In the genomic region with DNA sequence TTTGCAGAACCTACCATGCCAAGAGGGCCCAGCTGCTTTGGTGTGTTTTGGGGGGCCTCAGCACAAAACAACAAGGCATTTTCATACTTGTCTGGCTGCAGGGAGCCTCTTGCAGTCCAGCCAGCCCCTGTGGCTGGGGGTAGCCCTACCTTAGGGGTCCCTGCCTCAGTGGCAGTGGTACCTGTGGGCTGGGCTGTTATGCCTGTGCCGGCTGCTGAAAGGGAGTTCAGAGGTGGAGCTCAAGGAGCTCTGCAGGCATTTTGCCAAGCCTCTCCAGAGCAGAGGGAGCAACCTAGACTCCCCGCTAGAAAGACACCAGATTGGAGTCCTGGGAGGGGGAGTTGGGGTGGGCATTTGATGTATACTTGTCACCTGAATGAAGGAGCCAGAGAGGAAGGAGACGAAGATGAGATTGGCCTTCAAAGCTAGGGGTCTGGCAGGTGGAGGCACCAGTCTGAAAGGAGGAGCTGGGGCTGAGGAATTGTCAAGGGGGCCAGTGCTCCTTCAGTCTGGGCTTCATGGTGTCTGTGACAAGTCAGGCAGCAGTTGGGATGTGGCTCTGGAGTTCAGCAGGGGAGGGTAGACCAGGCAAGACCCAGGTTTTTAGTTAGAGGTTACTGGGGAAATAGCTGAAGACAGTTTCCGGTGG, we compare ENCODE assay signal across 11 cellular contexts. TPM values are rescaled to one million over a fixed set of nuclear protein-coding genes. Genes with fewer than 3 reads are reported as not detected.
DNase-seq lines count a peak whose midpoint lies in the region; ATAC-seq, FAIRE-seq and TF ChIP-seq lines count a peak whose summit lies in the region.
"Had no signal": no experiment of that assay in that cellular context is flagged by ENCODE, and none has a peak within 500 bp of the region (broad histone marks: within the 10 kb centered on the region; RNA-seq: fewer than 3 reads in every experiment).

No MANE protein-coding gene starts in this region.

- no peaks in the 10 kb centered on the region for H3K9me3 ChIP-seq in GM12878 (replicated peaks; ENCODE audit: control insufficient read depth, insufficient read depth, low read length)
- H3K9me3 ChIP-seq in right lobe of liver = no peaks in the 10 kb centered on the region
- no peaks in the 10 kb centered on the region for H3K9me3 ChIP-seq in upper lobe of right lung

- CTCF ChIA-PET in GM12878 (lab: Yijun Ruan, JAX) = interaction anchor here (0.9 to 6.0 kb wide), 17 partner anchors 9 to 695 kb away, joined by 3 to 46 read pairs (median 4); partner anchors contain the start of genes GDF9 and UQCRQ

- H3K27me3 ChIP-seq in GM12878 (replicated peaks in 1 of 2; ENCODE audit: control insufficient read depth in 2 of 2, insufficient read depth in 2 of 2, low read length in 1 of 2) (peaks cover 0 to 2% of the 10 kb centered on the region in 2 experiments; a peak in 2 of 4 replicates), right lobe of liver (no peaks in the 10 kb centered on the region), upper lobe of right lung (no peaks in the 10 kb centered on the region)

- no peak for TF ChIP-seq EP300 in GM12878 (IDR thresholded peaks at IDR 0.05; ENCODE audit: borderline replicate concordance in 1 of 2, control insufficient read depth in 1 of 2, low read depth in 2 of 2, low read length in 2 of 2)

- no peak overlapping the region for H3K27ac ChIP-seq in GM12878 (ENCODE audit: control insufficient read depth, insufficient read depth)
- H3K27ac ChIP-seq in right lobe of liver = peak overlapping the region; percentile 94 to 96 (median 95)
- no peak overlapping the region for H3K27ac ChIP-seq in upper lobe of right lung
- H3K27ac ChIP-seq: cardiac muscle cell had no signal

- H3K4me2 ChIP-seq in GM12878 (ENCODE audit: control insufficient read depth, insufficient read depth) = peak overlapping the region; percentile 79

- in situ Hi-C loops in GM12878 (cut with MboI) = loop anchor here (10.0 kb wide), 1 partner anchor 304 kb away; no protein-coding TSS in a partner anchor

- TF ChIP-seq POLR2A in GM12878 (IDR thresholded peaks at IDR 0.05; ENCODE audit: low read depth, low read length) (no peak), right lobe of liver (IDR thresholded peaks at IDR 0.05) (no peak)

- H3K4me1 ChIP-seq in GM12878 (ENCODE audit: control insufficient read depth, insufficient read depth, low read length) = no peaks in the 10 kb centered on the region; the same call in 1 of the 2 replicates
- H3K4me1 ChIP-seq in right lobe of liver = peaks cover 0 to 41% (median 10%) of the 10 kb centered on the region in 4 donors
- H3K4me1 ChIP-seq in upper lobe of right lung = peaks cover 29% of the 10 kb centered on the region

- ATAC-seq in GM12878 = no peak
- no peak for ATAC-seq in right lobe of liver
- no peak for ATAC-seq in upper lobe of right lung
- ATAC-seq in HG02763 (IDR thresholded peaks at IDR 0.05; ENCODE audit: unreplicated experiment) = no peak

- SMC1A ChIA-PET in GM12878 (lab: Charles Lee; ENCODE audit: uncharacterized antibody, unreplicated experiment) = interaction anchor here (0.8 to 3.2 kb wide), 14 partner anchors 9 to 303 kb away, joined by 3 to 16 read pairs (median 4); partner anchors contain the start of genes AFF4, GDF9 and UQCRQ

- TF ChIP-seq CTCF in GM12878 (IDR thresholded peaks at IDR 0.05 in 2 of 3, conservative IDR thresholded peaks at IDR 0.05 in 1 of 3; ENCODE audit: control insufficient read depth in 2 of 3, extremely low read depth in 1 of 3, insufficient read depth in 1 of 3, low read depth in 3 of 3, low read length in 3 of 3) (no peak), right lobe of liver (IDR thresholded peaks at IDR 0.05) (no peak), upper lobe of right lung (IDR thresholded peaks at IDR 0.05) (no peak)

- POLR2A ChIA-PET in GM12878 (lab: Charles Lee) = interaction anchor here (1.5 to 1.9 kb wide), 2 partner anchors 10 to 78 kb away, joined by 7 to 8 read pairs; no protein-coding TSS in a partner anchor

- intact Hi-C loops in GM12878 (cut with micrococcal nuclease; ENCODE audit: unreplicated experiment) (no loop called here), right lobe of liver (cut with DNase I) (loop anchor here (5.0 to 10.0 kb wide), 2 partner anchors 38 to 56 kb away; partner anchors contain the start of genes GDF9 (in 1 of the 2) and UQCRQ (in 1 of the 2)), upper lobe of right lung (cut with DNase I) (no loop called here)

- RAD21 ChIA-PET in GM12878 (lab: Charles Lee; ENCODE audit: unreplicated experiment) = interaction anchor here (1.2 to 2.4 kb wide), 6 partner anchors 9 to 442 kb away, joined by 3 to 13 read pairs (median 4); no protein-coding TSS in a partner anchor

- 60% methylated on average over 4 of the region's 4 CpGs for WGBS in GM12878 (ENCODE audit: insufficient coverage, insufficient replicate concordance, low lambda C conversion rate, missing lambda C conversion rate)
- WGBS in right lobe of liver (ENCODE audit: insufficient coverage, low coverage, low lambda C conversion rate, missing lambda C conversion rate) = 34% methylated on average over 4 of the region's 4 CpGs

- H3K27me3 Mint-ChIP-seq in activated naive CD4-positive, alpha-beta T cell treated with anti-CD3 and anti-CD28 coated beads, Interleukin-2, amount 50 U/mL, for 24 hours = peaks cover 35% of the 10 kb centered on the region

- H3K36me3 ChIP-seq in GM12878 (ENCODE audit: control insufficient read depth in 2 of 2, insufficient read depth in 2 of 2, low read length in 1 of 2) = no peaks in the 10 kb centered on the region
- H3K36me3 ChIP-seq in right lobe of liver = peaks cover 0 to 24% (median 9%) of the 10 kb centered on the region in 4 donors
- no peaks in the 10 kb centered on the region for H3K36me3 ChIP-seq in upper lobe of right lung
- H3K36me3 ChIP-seq: cardiac muscle cell had no signal

- DNase-seq in activated naive CD4-positive, alpha-beta T cell treated with anti-CD3 and anti-CD28 coated beads, Interleukin-2, amount 50 U/mL, for 16 hours = no peak
- no peak for DNase-seq in GM12878 (ENCODE audit: low read depth, low spot score)
- no peak for DNase-seq in right lobe of liver
- DNase-seq in upper lobe of right lung = no peak
- no peak for DNase-seq in NOMO-1 treated with DMSO at 0.1 percent for 48 hours (lab: John Stamatoyannopoulos, UW; ENCODE audit: unreplicated experiment)
- no peak for DNase-seq in OCI-M2 (lab: John Stamatoyannopoulos, UW; ENCODE audit: unreplicated experiment)
- DNase-seq: DMS53, T-helper 9 cell had no signal

- no peaks in the 10 kb centered on the region for H3K36me3 Mint-ChIP-seq in activated naive CD4-positive, alpha-beta T cell treated with anti-CD3 and anti-CD28 coated beads, Interleukin-2, amount 50 U/mL, for 24 hours

- FAIRE-seq in GM12878 (lab: Jason Lieb, UNC) = no peak

- H3K4me1 Mint-ChIP-seq in activated naive CD4-positive, alpha-beta T cell treated with anti-CD3 and anti-CD28 coated beads, Interleukin-2, amount 50 U/mL, for 24 hours = peaks cover 11% of the 10 kb centered on the region

- no peaks in the 10 kb centered on the region for H3K79me2 ChIP-seq in GM12878 (ENCODE audit: control insufficient read depth, insufficient read depth, low read length)

- H3K9ac ChIP-seq in GM12878 (ENCODE audit: control insufficient read depth, insufficient read depth, low read length) = no peak overlapping the region

- no peaks in the 10 kb centered on the region for H4K20me1 ChIP-seq in GM12878 (ENCODE audit: control insufficient read depth, insufficient read depth)

- no peak for TF ChIP-seq RAD21 in GM12878 (IDR thresholded peaks at IDR 0.05; ENCODE audit: insufficient read depth, low read depth, low read length)

- H3K27ac Mint-ChIP-seq in activated naive CD4-positive, alpha-beta T cell treated with anti-CD3 and anti-CD28 coated beads, Interleukin-2, amount 50 U/mL, for 24 hours = no peak overlapping the region

- no peak overlapping the region for H3K4me3 ChIP-seq in GM12878
- H3K4me3 ChIP-seq in right lobe of liver = peak overlapping the region; percentile 66 to 92 (median 74)
- H3K4me3 ChIP-seq in upper lobe of right lung = peak overlapping the region; percentile 73

- H2AFZ ChIP-seq in GM12878 (ENCODE audit: control insufficient read depth, low read depth, low read length) = no peak overlapping the region

- BruUV-seq in GM12878 (replicated peaks; lab: Mats Ljungman, UMichigan) = TSS peak; percentile 61

- H3K9me3 Mint-ChIP-seq in activated naive CD4-positive, alpha-beta T cell treated with anti-CD3 and anti-CD28 coated beads, Interleukin-2, amount 50 U/mL, for 24 hours = no peaks in the 10 kb centered on the region

- peak overlapping the region; percentile 93 for H3K4me3 Mint-ChIP-seq in activated naive CD4-positive, alpha-beta T cell treated with anti-CD3 and anti-CD28 coated beads, Interleukin-2, amount 50 U/mL, for 24 hours

RNA-seq across cellular contexts. Expression of gene SHROOM1, which starts 1.5 kb away (rescaled TPM):
- 6.1 and 11.9 TPM in 2 replicates for total RNA-seq in GM12878 (2013; cell fraction: nucleolus; rRNA removed)
- total RNA-seq in GM12878 (2014; rRNA removed) (2.2 and 3.2 TPM in 2 replicates), GM12878 (2014; rRNA removed; fragmentation: Illumina TruSeq; extraction: Trizol) (0.94 and 1.3 TPM in 2 replicates), GM12878 (2021) (3.2 TPM in 2 replicates), right lobe of liver (10 to 100 TPM; 29.5 to 96.1 (median 77.4) TPM), upper lobe of right lung (24.2 TPM)
- 0.83 TPM for polyA plus RNA-seq in GM12878 (2011; ENCODE audit: low read depth)
- polyA plus RNA-seq in GM12878 (2011; rRNA removed) (3.2 and 3.5 TPM in 2 replicates), GM12878 (2014; fragmentation: Illumina TruSeq; extraction: Trizol) (0.52 and 1.7 TPM in 2 replicates), GM12878 (2014; fragmentation: Nextera tagmentation; extraction: Ambion mirVana) (under 1 TPM; 0.05 to 0.31 TPM), GM12878 (2014; rRNA removed) (2.8 and 3.9 TPM in 2 replicates), GM12878 (2016; fragmentation: Nextera tagmentation; extraction: Ambion mirVana) (under 1 TPM; 0.82 to 0.83 TPM)
- 2.5 and 3.9 TPM in 2 replicates for polyA plus RNA-seq in GM12878 (2011; cell fraction: cytosol; rRNA removed)
- polyA plus RNA-seq in GM12878 (2011; cell fraction: nucleus; rRNA removed) = 12.5 and 15.7 TPM in 2 replicates
- polyA plus RNA-seq in GM12878 (2012) = 3.0 and 3.9 TPM in 2 replicates
- 2.8 and 7.9 TPM in 2 replicates for polyA minus RNA-seq in GM12878 (2011; rRNA and poly(A)+ RNA removed)
- 0.80 and 2.1 TPM in 2 replicates for polyA minus RNA-seq in GM12878 (2011; cell fraction: cytosol; rRNA and poly(A)+ RNA removed)
- 4.2 and 5.3 TPM in 2 replicates for polyA minus RNA-seq in GM12878 (2011; cell fraction: nucleus; rRNA and poly(A)+ RNA removed)

RNA-seq across cellular contexts. Expression of gene SOWAHA, which starts 15.9 kb away (rescaled TPM):
- total RNA-seq in GM12878 (2013; cell fraction: nucleolus; rRNA removed) = 0.22 and 0.35 TPM in 2 replicates
- 0.05 TPM in 1 of 2 replicates, not detected in the other for total RNA-seq in GM12878 (2014; rRNA removed)
- total RNA-seq in GM12878 (2014; rRNA removed; fragmentation: Illumina TruSeq; extraction: Trizol) = 0.04 TPM in 1 of 2 replicates, not detected in the other
- 0.10 TPM in 1 of 2 replicates, not detected in the other for total RNA-seq in GM12878 (2021)
- not detected for polyA plus RNA-seq in GM12878 (2011; ENCODE audit: low read depth)
- 0.37 TPM in 2 replicates for polyA plus RNA-seq in GM12878 (2011; rRNA removed)
- 0.33 and 0.48 TPM in 2 replicates for polyA plus RNA-seq in GM12878 (2011; cell fraction: cytosol; rRNA removed)
- polyA plus RNA-seq in GM12878 (2011; cell fraction: nucleus; rRNA removed) = 0.34 and 0.63 TPM in 2 replicates
- polyA plus RNA-seq in GM12878 (2012) = 0.04 and 0.13 TPM in 2 replicates
- polyA plus RNA-seq in GM12878 (2014; fragmentation: Illumina TruSeq; extraction: Trizol) = 0.04 and 0.10 TPM in 2 replicates
- under 1 TPM in 1 of 2 experiments, not detected in 1; 0.02 TPM for polyA plus RNA-seq in GM12878 (2014; fragmentation: Nextera tagmentation; extraction: Ambion mirVana)
- 0.05 TPM in 1 of 2 replicates, not detected in the other for polyA plus RNA-seq in GM12878 (2014; rRNA removed)
- polyA plus RNA-seq in GM12878 (2016; fragmentation: Nextera tagmentation; extraction: Ambion mirVana) = not detected
- 0.07 and 0.21 TPM in 2 replicates for polyA minus RNA-seq in GM12878 (2011; rRNA and poly(A)+ RNA removed)
- polyA minus RNA-seq in GM12878 (2011; cell fraction: cytosol; rRNA and poly(A)+ RNA removed) = not detected in 2 replicates
- 0.19 and 0.36 TPM in 2 replicates for polyA minus RNA-seq in GM12878 (2011; cell fraction: nucleus; rRNA and poly(A)+ RNA removed)
- total RNA-seq in right lobe of liver = 1 to 10 TPM in 5 of 6 experiments, under 1 TPM in 1; 0.95 to 4.7 (median 1.4) TPM
- not detected for total RNA-seq in upper lobe of right lung
- total RNA-seq: cardiac muscle cell had no signal
- polyA plus RNA-seq: cardiac muscle cell had no signal

RNA-seq across cellular contexts. Expression of gene GDF9, which starts 37.3 kb away (rescaled TPM):
- total RNA-seq in GM12878 (2013; cell fraction: nucleolus; rRNA removed) = 0.90 and 0.91 TPM in 2 replicates
- 0.16 and 0.28 TPM in 2 replicates for total RNA-seq in GM12878 (2014; rRNA removed)
- 0.23 and 0.54 TPM in 2 replicates for total RNA-seq in GM12878 (2014; rRNA removed; fragmentation: Illumina TruSeq; extraction: Trizol)
- 0.28 and 0.85 TPM in 2 replicates for total RNA-seq in GM12878 (2021)
- polyA plus RNA-seq in GM12878 (2011; ENCODE audit: low read depth) = 0.72 TPM
- polyA plus RNA-seq in GM12878 (2011; rRNA removed) = 1.5 and 1.8 TPM in 2 replicates
- polyA plus RNA-seq in GM12878 (2011; cell fraction: cytosol; rRNA removed) = 0.67 and 1.0 TPM in 2 replicates
- polyA plus RNA-seq in GM12878 (2011; cell fraction: nucleus; rRNA removed) = 1.5 and 2.7 TPM in 2 replicates
- 0.19 and 0.46 TPM in 2 replicates for polyA plus RNA-seq in GM12878 (2012)
- polyA plus RNA-seq in GM12878 (2014; fragmentation: Illumina TruSeq; extraction: Trizol) = 0.53 and 1.1 TPM in 2 replicates
- polyA plus RNA-seq in GM12878 (2014; fragmentation: Nextera tagmentation; extraction: Ambion mirVana) = under 1 TPM; 0.11 to 0.24 TPM
- polyA plus RNA-seq in GM12878 (2014; rRNA removed) = 0.24 and 0.59 TPM in 2 replicates
- under 1 TPM; 0.28 to 0.39 TPM for polyA plus RNA-seq in GM12878 (2016; fragmentation: Nextera tagmentation; extraction: Ambion mirVana)
- polyA minus RNA-seq in GM12878 (2011; rRNA and poly(A)+ RNA removed) = 0.37 and 0.46 TPM in 2 replicates
- not detected in 2 replicates for polyA minus RNA-seq in GM12878 (2011; cell fraction: cytosol; rRNA and poly(A)+ RNA removed)
- 0.57 and 0.73 TPM in 2 replicates for polyA minus RNA-seq in GM12878 (2011; cell fraction: nucleus; rRNA and poly(A)+ RNA removed)
- under 1 TPM; 0.20 to 0.71 (median 0.48) TPM for total RNA-seq in right lobe of liver
- total RNA-seq in upper lobe of right lung = 0.46 TPM

RNA-seq across cellular contexts. Expression of gene UQCRQ, which starts 37.5 kb away (rescaled TPM):
- 67.8 and 97.5 TPM in 2 replicates for total RNA-seq in GM12878 (2013; cell fraction: nucleolus; rRNA removed)
- total RNA-seq in GM12878 (2014; rRNA removed) = 184 and 208 TPM in 2 replicates
- 191 and 195 TPM in 2 replicates for total RNA-seq in GM12878 (2014; rRNA removed; fragmentation: Illumina TruSeq; extraction: Trizol)
- total RNA-seq in GM12878 (2021) = 443 and 445 TPM in 2 replicates
- 140 TPM for polyA plus RNA-seq in GM12878 (2011; ENCODE audit: low read depth)
- 280 and 326 TPM in 2 replicates for polyA plus RNA-seq in GM12878 (2011; rRNA removed)
- polyA plus RNA-seq in GM12878 (2011; cell fraction: cytosol; rRNA removed) = 224 and 316 TPM in 2 replicates
- polyA plus RNA-seq in GM12878 (2011; cell fraction: nucleus; rRNA removed) = 134 and 141 TPM in 2 replicates
- polyA plus RNA-seq in GM12878 (2012) = 262 and 293 TPM in 2 replicates
- polyA plus RNA-seq in GM12878 (2014; fragmentation: Illumina TruSeq; extraction: Trizol) = 67.9 and 121 TPM in 2 replicates
- polyA plus RNA-seq in GM12878 (2014; fragmentation: Nextera tagmentation; extraction: Ambion mirVana) = 1,000 to 10,000 TPM; 1,403 to 1,579 TPM
- 289 and 374 TPM in 2 replicates for polyA plus RNA-seq in GM12878 (2014; rRNA removed)
- polyA plus RNA-seq in GM12878 (2016; fragmentation: Nextera tagmentation; extraction: Ambion mirVana) = 1,000 to 10,000 TPM; 1,478 to 1,559 TPM
- 32.3 and 39.3 TPM in 2 replicates for polyA minus RNA-seq in GM12878 (2011; rRNA and poly(A)+ RNA removed)
- 24.4 and 32.2 TPM in 2 replicates for polyA minus RNA-seq in GM12878 (2011; cell fraction: cytosol; rRNA and poly(A)+ RNA removed)
- polyA minus RNA-seq in GM12878 (2011; cell fraction: nucleus; rRNA and poly(A)+ RNA removed) = 34.0 and 45.0 TPM in 2 replicates
- total RNA-seq in right lobe of liver = 100 to 1,000 TPM; 488 to 702 (median 628) TPM
- total RNA-seq in upper lobe of right lung = 256 TPM

RNA-seq across cellular contexts. Expression of gene LEAP2, which starts 44.5 kb away (rescaled TPM):
- 7.7 and 9.5 TPM in 2 replicates for total RNA-seq in GM12878 (2013; cell fraction: nucleolus; rRNA removed)
- 2.3 and 2.6 TPM in 2 replicates for total RNA-seq in GM12878 (2014; rRNA removed)
- 2.1 and 2.4 TPM in 2 replicates for total RNA-seq in GM12878 (2014; rRNA removed; fragmentation: Illumina TruSeq; extraction: Trizol)
- 1.5 and 2.7 TPM in 2 replicates for total RNA-seq in GM12878 (2021)
- polyA plus RNA-seq in GM12878 (2011; ENCODE audit: low read depth) = 1.4 TPM
- 8.8 and 9.4 TPM in 2 replicates for polyA plus RNA-seq in GM12878 (2011; rRNA removed)
- polyA plus RNA-seq in GM12878 (2011; cell fraction: cytosol; rRNA removed) = 4.2 and 4.6 TPM in 2 replicates
- 27.5 and 30.9 TPM in 2 replicates for polyA plus RNA-seq in GM12878 (2011; cell fraction: nucleus; rRNA removed)
- polyA plus RNA-seq in GM12878 (2012) = 1.1 and 1.5 TPM in 2 replicates
- polyA plus RNA-seq in GM12878 (2014; fragmentation: Illumina TruSeq; extraction: Trizol) = 2.1 and 3.4 TPM in 2 replicates
- 1 to 10 TPM; 1.9 to 2.1 TPM for polyA plus RNA-seq in GM12878 (2014; fragmentation: Nextera tagmentation; extraction: Ambion mirVana)
- 2.2 and 4.0 TPM in 2 replicates for polyA plus RNA-seq in GM12878 (2014; rRNA removed)
- 1 to 10 TPM; 2.3 to 3.4 TPM for polyA plus RNA-seq in GM12878 (2016; fragmentation: Nextera tagmentation; extraction: Ambion mirVana)
- polyA minus RNA-seq in GM12878 (2011; rRNA and poly(A)+ RNA removed) = 2.4 and 6.9 TPM in 2 replicates
- 0.62 and 1.6 TPM in 2 replicates for polyA minus RNA-seq in GM12878 (2011; cell fraction: cytosol; rRNA and poly(A)+ RNA removed)
- 5.6 and 6.7 TPM in 2 replicates for polyA minus RNA-seq in GM12878 (2011; cell fraction: nucleus; rRNA and poly(A)+ RNA removed)
- 100 to 1,000 TPM; 120 to 439 (median 214) TPM for total RNA-seq in right lobe of liver
- total RNA-seq in upper lobe of right lung = 0.69 TPM

Comparison
In these comparisons a context has a peak if more than half of its experiments do, and no peak if none do; other contexts are left out.
1. H3K27ac ChIP-seq: peak in right lobe of liver (3 of 3); none in GM12878 (single experiment) and upper lobe of right lung (single experiment).
2. intact Hi-C loops: an anchor here in right lobe of liver (5.0 to 10.0 kb wide); none called in GM12878 and upper lobe of right lung.